22 cellular contexts compared by ENCODE assay signal in genomic region chr1:33061827-33062226, GRCh38.
"Had no signal": no experiment of that assay in that cellular context is flagged by ENCODE, and none has a peak within 500 bp of the region (broad histone marks: within the 10 kb centered on the region; RNA-seq: fewer than 3 reads in every experiment).

No MANE protein-coding gene starts in this region.

- H3K4me1 ChIP-seq: upper lobe of left lung, vagina had no signal

- H3K4me3 ChIP-seq: coronary artery, dorsolateral prefrontal cortex, heart left ventricle, lung, right atrium auricular region, suprapubic skin, thyroid gland, upper lobe of left lung, vagina had no signal

- DNase-seq: dorsolateral prefrontal cortex; effector CD8-positive, alpha-beta T cell; foreskin melanocyte; heart left ventricle; hippocampal formation; left colon; left ventricle myocardium superior; mesendoderm; naive thymus-derived CD8-positive, alpha-beta T cell; posterior cingulate gyrus; small intestine; stimulated activated CD4-positive, alpha-beta T cell treated with anti-CD3 and anti-CD28 coated beads, Interleukin-12 subunit alpha, Interleukin-12 subunit beta, amount 100 ng/mL, for 4 hours; stimulated activated CD4-positive, alpha-beta T cell treated with anti-CD3 and anti-CD28 coated beads, Interleukin-2, amount 100 ng/mL, for 48 hours; stimulated activated naive CD8-positive, alpha-beta T cell treated with anti-CD3 and anti-CD28 coated beads, Interleukin-15, Interleukin-2, amounts not matched to agents 100 U/mL and 50 U/mL, for 24 hours; thyroid gland; upper lobe of left lung had no signal

- H3K36me3 ChIP-seq: heart left ventricle, neutrophil, right atrium auricular region, suprapubic skin, thyroid gland, upper lobe of left lung, vagina had no signal

- H3K9me3 ChIP-seq: thyroid gland had no signal

- ATAC-seq: heart left ventricle; left colon; left ventricle myocardium superior; naive thymus-derived CD8-positive, alpha-beta T cell; stimulated activated naive CD8-positive, alpha-beta T cell treated with anti-CD3 and anti-CD28 coated beads, Interleukin-15, Interleukin-2, amounts not matched to agents 100 U/mL and 50 U/mL, for 24 hours had no signal

- H3K27ac ChIP-seq: neutrophil, suprapubic skin, thyroid gland, upper lobe of left lung, vagina had no signal

- FAIRE-seq: small intestine had no signal

- H3K27me3 ChIP-seq: dorsolateral prefrontal cortex, heart left ventricle, neutrophil, right atrium auricular region, suprapubic skin, thyroid gland, upper lobe of left lung, vagina had no signal
